ENCODE assay signal across 11 cellular contexts in the genomic region with DNA sequence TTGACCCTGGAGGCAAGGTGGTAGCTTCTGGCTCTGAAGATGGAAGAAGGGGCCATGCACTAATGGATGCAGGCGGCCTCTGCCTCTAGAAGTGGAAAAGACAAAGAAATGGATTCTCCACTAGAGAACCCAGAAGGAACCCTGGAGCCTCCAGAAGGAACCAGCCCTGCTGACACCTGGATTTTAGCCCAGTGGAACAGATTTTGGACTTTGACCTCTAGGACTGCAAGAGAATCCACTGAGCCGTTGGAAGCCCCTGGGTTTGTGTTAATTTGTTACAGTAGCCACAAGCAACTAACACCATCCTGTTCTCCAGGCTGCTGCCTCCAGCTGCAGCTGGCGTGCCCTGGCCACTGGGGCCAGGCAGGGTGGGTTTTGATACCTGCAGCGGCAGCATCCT.
DNase-seq lines count a peak whose midpoint lies in the region; FAIRE-seq and TF ChIP-seq lines count a peak whose summit lies in the region.
"Had no signal": no experiment of that assay in that cellular context is flagged by ENCODE, and none has a peak within 500 bp of the region (broad histone marks: within the 10 kb centered on the region; RNA-seq: fewer than 3 reads in every experiment).

No MANE protein-coding gene starts in this region.

- no peak for FAIRE-seq in kidney (lab: Jason Lieb, UNC)
- FAIRE-seq: A549, H54 had no signal

- H3K27ac ChIP-seq in kidney (ENCODE audit: low read depth in 2 of 2, low read length in 2 of 2) (no peak overlapping the region), spleen (no peak overlapping the region)
- H3K27ac ChIP-seq: A549 had no signal

- no peaks in the 10 kb centered on the region for H3K36me3 ChIP-seq in kidney (ENCODE audit: control insufficient read depth in 1 of 2, insufficient read depth in 2 of 2, low read length in 2 of 2)
- peaks cover 0 to 80% (median 30%) of the 10 kb centered on the region in 6 donors for H3K36me3 ChIP-seq in spleen

- peak; percentile 8 for DNase-seq in COLO668 (lab: John Stamatoyannopoulos, UW; ENCODE audit: unreplicated experiment)
- peak; percentile 17 for DNase-seq in kidney
- DNase-seq in mucosa of gallbladder (ENCODE audit: low spot score): peak; percentile 37
- DNase-seq in spleen: peak; percentile 39
- no peak for DNase-seq in activated gamma-delta T cell (lab: John Stamatoyannopoulos, UW)
- DNase-seq in head of caudate nucleus: no peak
- no peak for DNase-seq in GF-D8 (lab: John Stamatoyannopoulos, UW)
- DNase-seq: CD8-positive, alpha-beta memory T cell; DMS53 had no signal

- H3K9ac ChIP-seq in kidney (ENCODE audit: low read length in 2 of 2): no peak overlapping the region

- H3K4me1 ChIP-seq in kidney (ENCODE audit: control insufficient read depth in 1 of 2, insufficient read depth in 1 of 2, low read depth in 1 of 2, low read length in 2 of 2): peaks cover 9 to 10% of the 10 kb centered on the region in 2 donors
- peaks cover 0 to 2% (median 0%) of the 10 kb centered on the region in 6 donors for H3K4me1 ChIP-seq in spleen
- H3K4me1 ChIP-seq: A549 had no signal

- no peaks in the 10 kb centered on the region for H3K27me3 ChIP-seq in spleen (replicated peaks in 1 of 7)

- no peak for TF ChIP-seq POLR2A in spleen (IDR thresholded peaks at IDR 0.05)

- intact Hi-C loops in kidney (cut with DNase I): no loop called here
- intact Hi-C loops in spleen (cut with DNase I; ENCODE audit: low total_unique reads): no loop called here
- intact Hi-C loops in head of caudate nucleus (cut with DNase I): no loop called here

- no peak for TF ChIP-seq CTCF in kidney (IDR thresholded peaks at IDR 0.05; ENCODE audit: borderline replicate concordance, extremely low read depth, insufficient read depth)
- TF ChIP-seq CTCF in spleen (IDR thresholded peaks at IDR 0.05 in 8 of 11, conservative IDR thresholded peaks at IDR 0.05 in 3 of 11): no peak

- WGBS in spleen, 5 donors: 79 to 99% (median 90%) methylated on average over 2 to 4 of the region's 4 CpGs

- H3K9me3 ChIP-seq in kidney (ENCODE audit: control insufficient read depth in 1 of 2, low read length in 2 of 2) (no peaks in the 10 kb centered on the region), spleen (no peaks in the 10 kb centered on the region)
- H3K9me3 ChIP-seq: A549 had no signal

- H3K4me3 ChIP-seq in kidney (ENCODE audit: low read length in 2 of 2) (no peak overlapping the region), spleen (no peak overlapping the region)
- H3K4me3 ChIP-seq: A549 had no signal

Comparison
In these comparisons a context has a peak if more than half of its experiments do, and no peak if none do; other contexts are left out.
1. DNase-seq: peak in COLO668 (single experiment), kidney (single experiment), mucosa of gallbladder (single experiment) and spleen (single experiment); none in activated gamma-delta T cell (single experiment), head of caudate nucleus (0 of 42) and GF-D8 (single experiment).